ENCODE assay signal across 1 cellular context in the genomic region with DNA sequence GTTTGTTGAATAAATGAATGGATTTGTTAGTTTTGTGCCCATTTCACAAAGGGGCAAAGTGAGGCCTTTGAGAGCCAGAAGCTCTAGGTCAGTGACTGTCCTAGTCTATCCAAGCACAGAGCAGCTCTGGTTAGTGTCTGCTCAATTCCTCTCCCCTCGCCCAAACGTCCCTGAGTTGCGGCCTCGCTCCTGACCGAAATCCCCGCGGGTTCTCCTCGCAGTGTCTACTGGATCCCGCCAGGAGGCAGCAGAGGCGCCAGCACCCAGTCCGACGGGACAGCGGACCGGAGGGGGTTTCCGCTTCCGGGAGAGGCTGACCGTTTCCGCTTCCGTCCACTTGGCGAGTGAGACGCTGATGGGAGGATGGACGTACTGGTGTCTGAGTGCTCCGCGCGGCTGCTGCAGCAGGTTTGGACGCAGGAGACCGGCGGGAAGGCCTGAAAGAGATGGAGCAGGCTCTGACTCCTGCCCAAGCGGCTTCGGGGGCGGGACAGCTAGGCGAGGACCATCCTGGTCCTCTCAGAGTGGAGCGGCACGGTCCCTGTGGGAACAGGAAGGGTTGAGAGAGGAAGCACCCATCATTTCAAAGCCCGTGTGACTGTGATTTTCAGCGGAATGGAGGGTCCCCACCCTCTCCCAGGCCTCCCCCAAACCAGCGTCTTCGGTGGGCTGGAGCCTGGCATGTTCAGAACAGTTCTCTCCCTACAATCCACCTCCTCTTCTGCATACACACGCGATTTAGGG.
TF ChIP-seq lines count a peak whose summit lies in the region.

A gene (plus strand): TSS at position 336 of the 744 bp plus-strand sequence. CDS start 28 bp downstream, at position 364.

TF ChIP-seq in K562, 482 proteins besides CTCF, POLR2A, EP300 and RAD21 (continued from another document and continues in another):
- peak in 1 of 2 experiments; percentile 49; a peak in 1 of 4 replicates for TF ChIP-seq RCOR1 (IDR thresholded peaks at IDR 0.05; ENCODE audit: borderline replicate concordance in 1 of 2, low read depth in 2 of 2, low read length in 2 of 2)
- TF ChIP-seq CREB1 (IDR thresholded peaks at IDR 0.05) = peak; percentile 50; the same call in 1 of the 2 replicates
- TF ChIP-seq CREB1 (CRISPR knock-in tag; IDR thresholded peaks at IDR 0.05) = peak; percentile 80
- no peak for TF ChIP-seq PRPF4 (IDR thresholded peaks at IDR 0.05; ENCODE audit: insufficient read depth, low read depth, low read length, poor library complexity, severe bottlenecking)
- no peak for TF ChIP-seq ZNF217 (CRISPR knock-in tag; IDR thresholded peaks at IDR 0.05)
- no peak for TF ChIP-seq CEBPB (tag; IDR thresholded peaks at IDR 0.05)
- no peak for TF ChIP-seq BRD9 (IDR thresholded peaks at IDR 0.05; ENCODE audit: low read depth, partially characterized antibody)
- TF ChIP-seq ELF4 (CRISPR knock-in tag; IDR thresholded peaks at IDR 0.05) = peak; percentile 24; the same call in 1 of the 2 replicates
- no peak for TF ChIP-seq POLR3A (IDR thresholded peaks at IDR 0.05; ENCODE audit: borderline replicate concordance, extremely low read depth, insufficient read depth, insufficient read length)
- TF ChIP-seq YY1 (IDR thresholded peaks at IDR 0.05; ENCODE audit: borderline replicate concordance in 1 of 3, control insufficient read depth in 1 of 3, extremely low read depth in 1 of 3, insufficient read depth in 3 of 3, insufficient read length in 1 of 3, insufficient replicate concordance in 2 of 3, low read depth in 1 of 3, low read length in 2 of 3) = peak in 2 of 3 experiments; percentile 16 to 33
- no peak for TF ChIP-seq BMI1 (IDR thresholded peaks at IDR 0.05; ENCODE audit: low read length)
- TF ChIP-seq ZEB2 (IDR thresholded peaks at IDR 0.05) = no peak
- no peak for TF ChIP-seq ZNF347 (CRISPR knock-in tag; IDR thresholded peaks at IDR 0.05; ENCODE audit: low read depth)
- no peak for TF ChIP-seq ZNF23 (CRISPR knock-in tag; IDR thresholded peaks at IDR 0.05)
- no peak for TF ChIP-seq ZNF785 (CRISPR knock-in tag; IDR thresholded peaks at IDR 0.05)
- TF ChIP-seq TEAD1 (CRISPR knock-in tag; IDR thresholded peaks at IDR 0.05) = 0 out of 4 replicates have a peak, but pooled peaks of 1 of the 2 experiments have one; percentile 20
- TF ChIP-seq, protein P1, sequence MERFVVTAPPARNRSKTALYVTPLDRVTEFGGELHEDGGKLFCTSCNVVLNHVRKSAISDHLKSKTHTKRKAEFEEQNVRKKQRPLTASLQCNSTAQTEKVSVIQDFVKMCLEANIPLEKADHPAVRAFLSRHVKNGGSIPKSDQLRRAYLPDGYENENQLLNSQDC (CRISPR knock-in tag; IDR thresholded peaks at IDR 0.05) = no peak
- no peak for TF ChIP-seq ZNF778 (CRISPR knock-in tag; IDR thresholded peaks at IDR 0.05)
- TF ChIP-seq SMARCB1 (IDR thresholded peaks at IDR 0.05; ENCODE audit: insufficient read length, low read depth) = no peak
- peak; percentile 96 for TF ChIP-seq XRCC5 (IDR thresholded peaks at IDR 0.05; ENCODE audit: low read depth, low read length)
- TF ChIP-seq PPARD (CRISPR knock-in tag; IDR thresholded peaks at IDR 0.05) = no peak
- TF ChIP-seq, protein P2, sequence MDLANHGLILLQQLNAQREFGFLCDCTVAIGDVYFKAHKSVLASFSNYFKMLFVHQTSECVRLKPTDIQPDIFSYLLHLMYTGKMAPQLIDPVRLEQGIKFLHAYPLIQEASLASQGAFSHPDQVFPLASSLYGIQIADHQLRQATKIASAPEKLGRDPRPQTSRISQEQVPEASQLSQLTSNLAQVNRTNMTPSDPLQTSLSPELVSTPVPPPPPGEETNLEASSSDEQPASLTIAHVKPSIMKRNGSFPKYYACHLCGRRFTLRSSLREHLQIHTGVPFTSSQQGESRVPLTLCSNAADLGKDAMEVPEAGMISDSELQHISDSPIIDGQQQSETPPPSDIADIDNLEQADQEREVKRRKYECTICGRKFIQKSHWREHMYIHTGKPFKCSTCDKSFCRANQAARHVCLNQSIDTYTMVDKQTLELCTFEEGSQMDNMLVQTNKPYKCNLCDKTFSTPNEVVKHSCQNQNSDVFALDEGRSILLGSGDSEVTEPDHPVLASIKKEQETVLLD (IDR thresholded peaks at IDR 0.05) = no peak
- 0 out of 2 replicates have a peak, but pooled peaks have one; percentile 37 for TF ChIP-seq PHB2 (IDR thresholded peaks at IDR 0.05; ENCODE audit: low read depth)
- no peak for TF ChIP-seq ZNF644 (tag; IDR thresholded peaks at IDR 0.05; ENCODE audit: low read depth)
- peak; percentile 62; the same call in 1 of the 2 replicates for TF ChIP-seq JUND (IDR thresholded peaks at IDR 0.05; ENCODE audit: borderline replicate concordance, low read depth, low read length)
- TF ChIP-seq JUND (tag; IDR thresholded peaks at IDR 0.05; ENCODE audit: borderline replicate concordance, low read depth, low read length) = no peak; the same call in 2 of the 3 replicates
- no peak for TF ChIP-seq ZKSCAN8 (CRISPR knock-in tag; IDR thresholded peaks at IDR 0.05)
- no peak for TF ChIP-seq ZNF408 (CRISPR knock-in tag; IDR thresholded peaks at IDR 0.05; ENCODE audit: low read depth)
- no peak for TF ChIP-seq KLF1 (tag; IDR thresholded peaks at IDR 0.05)
- TF ChIP-seq CBX5 (IDR thresholded peaks at IDR 0.05; ENCODE audit: borderline replicate concordance, low read depth) = peak; percentile 79; the same call in 1 of the 2 replicates
- no peak for TF ChIP-seq PRMT5 (CRISPR knock-in tag; IDR thresholded peaks at IDR 0.05)
- no peak for TF ChIP-seq ZNF124 (CRISPR knock-in tag; IDR thresholded peaks at IDR 0.05)
- no peak for TF ChIP-seq BRD4 (IDR thresholded peaks at IDR 0.05)
- TF ChIP-seq BCOR (IDR thresholded peaks at IDR 0.05) = peak; percentile 66; the same call in 1 of the 2 replicates
- TF ChIP-seq GATA2 (CRISPR knock-in tag; IDR thresholded peaks at IDR 0.05) = no peak
- TF ChIP-seq, protein P3, sequence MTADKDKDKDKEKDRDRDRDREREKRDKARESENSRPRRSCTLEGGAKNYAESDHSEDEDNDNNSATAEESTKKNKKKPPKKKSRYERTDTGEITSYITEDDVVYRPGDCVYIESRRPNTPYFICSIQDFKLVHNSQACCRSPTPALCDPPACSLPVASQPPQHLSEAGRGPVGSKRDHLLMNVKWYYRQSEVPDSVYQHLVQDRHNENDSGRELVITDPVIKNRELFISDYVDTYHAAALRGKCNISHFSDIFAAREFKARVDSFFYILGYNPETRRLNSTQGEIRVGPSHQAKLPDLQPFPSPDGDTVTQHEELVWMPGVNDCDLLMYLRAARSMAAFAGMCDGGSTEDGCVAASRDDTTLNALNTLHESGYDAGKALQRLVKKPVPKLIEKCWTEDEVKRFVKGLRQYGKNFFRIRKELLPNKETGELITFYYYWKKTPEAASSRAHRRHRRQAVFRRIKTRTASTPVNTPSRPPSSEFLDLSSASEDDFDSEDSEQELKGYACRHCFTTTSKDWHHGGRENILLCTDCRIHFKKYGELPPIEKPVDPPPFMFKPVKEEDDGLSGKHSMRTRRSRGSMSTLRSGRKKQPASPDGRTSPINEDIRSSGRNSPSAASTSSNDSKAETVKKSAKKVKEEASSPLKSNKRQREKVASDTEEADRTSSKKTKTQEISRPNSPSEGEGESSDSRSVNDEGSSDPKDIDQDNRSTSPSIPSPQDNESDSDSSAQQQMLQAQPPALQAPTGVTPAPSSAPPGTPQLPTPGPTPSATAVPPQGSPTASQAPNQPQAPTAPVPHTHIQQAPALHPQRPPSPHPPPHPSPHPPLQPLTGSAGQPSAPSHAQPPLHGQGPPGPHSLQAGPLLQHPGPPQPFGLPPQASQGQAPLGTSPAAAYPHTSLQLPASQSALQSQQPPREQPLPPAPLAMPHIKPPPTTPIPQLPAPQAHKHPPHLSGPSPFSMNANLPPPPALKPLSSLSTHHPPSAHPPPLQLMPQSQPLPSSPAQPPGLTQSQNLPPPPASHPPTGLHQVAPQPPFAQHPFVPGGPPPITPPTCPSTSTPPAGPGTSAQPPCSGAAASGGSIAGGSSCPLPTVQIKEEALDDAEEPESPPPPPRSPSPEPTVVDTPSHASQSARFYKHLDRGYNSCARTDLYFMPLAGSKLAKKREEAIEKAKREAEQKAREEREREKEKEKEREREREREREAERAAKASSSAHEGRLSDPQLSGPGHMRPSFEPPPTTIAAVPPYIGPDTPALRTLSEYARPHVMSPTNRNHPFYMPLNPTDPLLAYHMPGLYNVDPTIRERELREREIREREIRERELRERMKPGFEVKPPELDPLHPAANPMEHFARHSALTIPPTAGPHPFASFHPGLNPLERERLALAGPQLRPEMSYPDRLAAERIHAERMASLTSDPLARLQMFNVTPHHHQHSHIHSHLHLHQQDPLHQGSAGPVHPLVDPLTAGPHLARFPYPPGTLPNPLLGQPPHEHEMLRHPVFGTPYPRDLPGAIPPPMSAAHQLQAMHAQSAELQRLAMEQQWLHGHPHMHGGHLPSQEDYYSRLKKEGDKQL (CRISPR knock-in tag; IDR thresholded peaks at IDR 0.05; ENCODE audit: borderline replicate concordance) = no peak
- peak in 1 of 2 experiments; percentile 22; a peak in 1 of 4 replicates for TF ChIP-seq NRF1 (conservative IDR thresholded peaks at IDR 0.05 in 1 of 2, IDR thresholded peaks at IDR 0.05 in 1 of 2)
- TF ChIP-seq ZNF140 (CRISPR knock-in tag; IDR thresholded peaks at IDR 0.05) = no peak
- no peak for TF ChIP-seq NR1H2 (CRISPR knock-in tag; IDR thresholded peaks at IDR 0.05)
- TF ChIP-seq SMAD3 (CRISPR knock-in tag; conservative IDR thresholded peaks at IDR 0.05) = no peak
- TF ChIP-seq JUN (IDR thresholded peaks at IDR 0.05; ENCODE audit: borderline replicate concordance, low read depth, low read length) = 0 out of 2 replicates have a peak, but pooled peaks have one; percentile 9
- no peak for TF ChIP-seq JUN (CRISPR knock-in tag; IDR thresholded peaks at IDR 0.05; ENCODE audit: borderline replicate concordance)
- TF ChIP-seq MECOM (CRISPR knock-in tag; IDR thresholded peaks at IDR 0.05) = no peak
- TF ChIP-seq, protein P4, sequence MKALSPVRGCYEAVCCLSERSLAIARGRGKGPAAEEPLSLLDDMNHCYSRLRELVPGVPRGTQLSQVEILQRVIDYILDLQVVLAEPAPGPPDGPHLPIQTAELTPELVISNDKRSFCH (CRISPR knock-in tag; IDR thresholded peaks at IDR 0.05) = no peak
- TF ChIP-seq, protein P4 (tag; IDR thresholded peaks at IDR 0.05) = no peak
- TF ChIP-seq, protein P5, sequence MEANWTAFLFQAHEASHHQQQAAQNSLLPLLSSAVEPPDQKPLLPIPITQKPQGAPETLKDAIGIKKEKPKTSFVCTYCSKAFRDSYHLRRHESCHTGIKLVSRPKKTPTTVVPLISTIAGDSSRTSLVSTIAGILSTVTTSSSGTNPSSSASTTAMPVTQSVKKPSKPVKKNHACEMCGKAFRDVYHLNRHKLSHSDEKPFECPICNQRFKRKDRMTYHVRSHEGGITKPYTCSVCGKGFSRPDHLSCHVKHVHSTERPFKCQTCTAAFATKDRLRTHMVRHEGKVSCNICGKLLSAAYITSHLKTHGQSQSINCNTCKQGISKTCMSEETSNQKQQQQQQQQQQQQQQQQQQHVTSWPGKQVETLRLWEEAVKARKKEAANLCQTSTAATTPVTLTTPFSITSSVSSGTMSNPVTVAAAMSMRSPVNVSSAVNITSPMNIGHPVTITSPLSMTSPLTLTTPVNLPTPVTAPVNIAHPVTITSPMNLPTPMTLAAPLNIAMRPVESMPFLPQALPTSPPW (CRISPR knock-in tag; IDR thresholded peaks at IDR 0.05) = peak; percentile 81
- TF ChIP-seq SRF (CRISPR knock-in tag; IDR thresholded peaks at IDR 0.05) = no peak
- TF ChIP-seq, protein P6, sequence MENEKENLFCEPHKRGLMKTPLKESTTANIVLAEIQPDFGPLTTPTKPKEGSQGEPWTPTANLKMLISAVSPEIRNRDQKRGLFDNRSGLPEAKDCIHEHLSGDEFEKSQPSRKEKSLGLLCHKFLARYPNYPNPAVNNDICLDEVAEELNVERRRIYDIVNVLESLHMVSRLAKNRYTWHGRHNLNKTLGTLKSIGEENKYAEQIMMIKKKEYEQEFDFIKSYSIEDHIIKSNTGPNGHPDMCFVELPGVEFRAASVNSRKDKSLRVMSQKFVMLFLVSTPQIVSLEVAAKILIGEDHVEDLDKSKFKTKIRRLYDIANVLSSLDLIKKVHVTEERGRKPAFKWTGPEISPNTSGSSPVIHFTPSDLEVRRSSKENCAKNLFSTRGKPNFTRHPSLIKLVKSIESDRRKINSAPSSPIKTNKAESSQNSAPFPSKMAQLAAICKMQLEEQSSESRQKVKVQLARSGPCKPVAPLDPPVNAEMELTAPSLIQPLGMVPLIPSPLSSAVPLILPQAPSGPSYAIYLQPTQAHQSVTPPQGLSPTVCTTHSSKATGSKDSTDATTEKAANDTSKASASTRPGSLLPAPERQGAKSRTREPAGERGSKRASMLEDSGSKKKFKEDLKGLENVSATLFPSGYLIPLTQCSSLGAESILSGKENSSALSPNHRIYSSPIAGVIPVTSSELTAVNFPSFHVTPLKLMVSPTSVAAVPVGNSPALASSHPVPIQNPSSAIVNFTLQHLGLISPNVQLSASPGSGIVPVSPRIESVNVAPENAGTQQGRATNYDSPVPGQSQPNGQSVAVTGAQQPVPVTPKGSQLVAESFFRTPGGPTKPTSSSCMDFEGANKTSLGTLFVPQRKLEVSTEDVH (IDR thresholded peaks at IDR 0.05; ENCODE audit: low read depth, partially characterized antibody) = peak; percentile 88
- TF ChIP-seq, protein P7, sequence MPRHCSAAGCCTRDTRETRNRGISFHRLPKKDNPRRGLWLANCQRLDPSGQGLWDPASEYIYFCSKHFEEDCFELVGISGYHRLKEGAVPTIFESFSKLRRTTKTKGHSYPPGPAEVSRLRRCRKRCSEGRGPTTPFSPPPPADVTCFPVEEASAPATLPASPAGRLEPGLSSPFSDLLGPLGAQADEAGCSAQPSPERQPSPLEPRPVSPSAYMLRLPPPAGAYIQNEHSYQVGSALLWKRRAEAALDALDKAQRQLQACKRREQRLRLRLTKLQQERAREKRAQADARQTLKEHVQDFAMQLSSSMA (CRISPR knock-in tag; IDR thresholded peaks at IDR 0.05) = no peak
- TF ChIP-seq KAT2B (IDR thresholded peaks at IDR 0.05; ENCODE audit: low read depth, low read length) = no peak
- TF ChIP-seq, protein P8, sequence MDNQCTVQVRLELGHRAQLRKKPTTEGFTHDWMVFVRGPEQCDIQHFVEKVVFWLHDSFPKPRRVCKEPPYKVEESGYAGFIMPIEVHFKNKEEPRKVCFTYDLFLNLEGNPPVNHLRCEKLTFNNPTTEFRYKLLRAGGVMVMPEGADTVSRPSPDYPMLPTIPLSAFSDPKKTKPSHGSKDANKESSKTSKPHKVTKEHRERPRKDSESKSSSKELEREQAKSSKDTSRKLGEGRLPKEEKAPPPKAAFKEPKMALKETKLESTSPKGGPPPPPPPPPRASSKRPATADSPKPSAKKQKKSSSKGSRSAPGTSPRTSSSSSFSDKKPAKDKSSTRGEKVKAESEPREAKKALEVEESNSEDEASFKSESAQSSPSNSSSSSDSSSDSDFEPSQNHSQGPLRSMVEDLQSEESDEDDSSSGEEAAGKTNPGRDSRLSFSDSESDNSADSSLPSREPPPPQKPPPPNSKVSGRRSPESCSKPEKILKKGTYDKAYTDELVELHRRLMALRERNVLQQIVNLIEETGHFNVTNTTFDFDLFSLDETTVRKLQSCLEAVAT (IDR thresholded peaks at IDR 0.05) = no peak
